In genomic region chr11:94762208-94762607, GRCh38 we compare ENCODE assay signal across 11 cellular contexts. TPM values are rescaled to one million over a fixed set of nuclear protein-coding genes. Genes with fewer than 3 reads are reported as not detected.
DNase-seq lines count a peak whose midpoint lies in the region; ATAC-seq and TF ChIP-seq lines count a peak whose summit lies in the region.
"Had no signal": no experiment of that assay in that cellular context is flagged by ENCODE, and none has a peak within 500 bp of the region (broad histone marks: within the 10 kb centered on the region; RNA-seq: fewer than 3 reads in every experiment).

No MANE protein-coding gene starts in this region.

- H3K4me1 ChIP-seq in MM.1S (ENCODE audit: low read length) (no peaks in the 10 kb centered on the region), psoas muscle (peaks cover 41% of the 10 kb centered on the region)

- TF ChIP-seq CTCF in MM.1S (IDR thresholded peaks at IDR 0.05; ENCODE audit: low read length) (peak; percentile 46), choroid plexus epithelial cell (conservative IDR thresholded peaks at IDR 0.05; ENCODE audit: low read depth, low read length) (peak; percentile 53), psoas muscle (IDR thresholded peaks at IDR 0.05) (peak; percentile 40)

- H3K27ac ChIP-seq in MM.1S (ENCODE audit: low read length), result no peak overlapping the region
- H3K27ac ChIP-seq in psoas muscle, result peak overlapping the region; percentile 80

- 32 to 50% (median 41%) methylated on average over 1 of the region's 1 CpG for WGBS in psoas muscle, 3 donors

- H3K4me2 ChIP-seq in MM.1S (ENCODE audit: low read depth, low read length), result no peak overlapping the region

- H4K20me1 ChIP-seq in MM.1S (ENCODE audit: insufficient read depth, low read length), result no peaks in the 10 kb centered on the region

- H3K79me2 ChIP-seq in MM.1S (ENCODE audit: low read length), result no peaks in the 10 kb centered on the region

- peak; percentile 58 to 83 (median 81) for ATAC-seq in psoas muscle
- no peak for ATAC-seq in GM18867 (IDR thresholded peaks at IDR 0.05; ENCODE audit: unreplicated experiment)
- no peak for ATAC-seq in GM19324 (IDR thresholded peaks at IDR 0.05; ENCODE audit: low FRiP score, unreplicated experiment)
- no peak for ATAC-seq in HG03439 (IDR thresholded peaks at IDR 0.05; ENCODE audit: unreplicated experiment)
- ATAC-seq: activated CD4-positive, CD25-positive, alpha-beta regulatory T cell treated with anti-CD3 and anti-CD28 coated beads, Interleukin-2, amount 50 U/mL, for 24 hours; stimulated activated memory B cell treated with anti-CD40 and anti-IgM and Interleukin-4, amounts not matched to agents 10 μg/mL and 1 μg/mL and 100 μg/mL, for 72 hours had no signal

- H3K27me3 ChIP-seq in MM.1S (replicated peaks; ENCODE audit: insufficient read depth, low read length) (no peaks in the 10 kb centered on the region), psoas muscle (ENCODE audit: insufficient read depth in 3 of 3, low read length in 2 of 3) (no peaks in the 10 kb centered on the region)

- no peak overlapping the region for H2AFZ ChIP-seq in MM.1S (ENCODE audit: low read length)

- no peaks in the 10 kb centered on the region for H3K9me2 ChIP-seq in MM.1S (replicated peaks; ENCODE audit: insufficient read depth, low read length)

- intact Hi-C loops in psoas muscle (cut with DNase I), result loop anchor here in 1 of 2 donors (10.0 kb wide), 1 partner anchor 87 kb away; no protein-coding TSS in a partner anchor

- no peaks in the 10 kb centered on the region for H3F3A ChIP-seq in MM.1S (ENCODE audit: insufficient read depth, low read length)

- DNase-seq in NCI-H82 (lab: John Stamatoyannopoulos, UW) (peak; percentile 56), NCI-H82 treated with DMSO at 0.1 percent for 48 hours (lab: John Stamatoyannopoulos, UW; ENCODE audit: unreplicated experiment) (no peak), MM.1S (peak; percentile 24), choroid plexus epithelial cell (ENCODE audit: low read depth) (no peak), psoas muscle (no peak)
- DNase-seq: nephron progenitor cell had no signal

- no peaks in the 10 kb centered on the region for H3K36me3 ChIP-seq in MM.1S (replicated peaks; ENCODE audit: insufficient read depth, low read length)
- no peaks in the 10 kb centered on the region for H3K36me3 ChIP-seq in psoas muscle (ENCODE audit: insufficient read depth in 1 of 2, low read depth in 1 of 2)

- H3K4me3 ChIP-seq in MM.1S (ENCODE audit: low read length), result no peak overlapping the region
- no peak overlapping the region for H3K4me3 ChIP-seq in choroid plexus epithelial cell (ENCODE audit: low read depth, low read length)
- no peak overlapping the region for H3K4me3 ChIP-seq in psoas muscle

- H3K9ac ChIP-seq in MM.1S (ENCODE audit: low read length), result no peak overlapping the region

- H3K9me3 ChIP-seq in MM.1S (replicated peaks; ENCODE audit: insufficient read depth, low read length) (no peaks in the 10 kb centered on the region), psoas muscle (no peaks in the 10 kb centered on the region)

RNA-seq across cellular contexts. Expression of gene AMOTL1, which starts 5.9 kb away (rescaled TPM):
- 100 to 1,000 TPM; 225 to 355 (median 292) TPM for total RNA-seq in psoas muscle
- 100 to 1,000 TPM in 1 of 3 donors, 10 to 100 TPM in 2; 46.5 to 162 (median 91.8) TPM for polyA plus RNA-seq in psoas muscle

Comparison
In these comparisons a context has a peak if more than half of its experiments do, and no peak if none do; other contexts are left out.
1. DNase-seq: peak in NCI-H82 (single experiment) and MM.1S (single experiment); none in NCI-H82 treated with DMSO at 0.1 percent for 48 hours (single experiment), choroid plexus epithelial cell (single experiment) and psoas muscle (0 of 2).
2. ATAC-seq: peak in psoas muscle (4 of 4); none in GM18867 (single experiment), GM19324 (single experiment) and HG03439 (single experiment).
3. Peak in every context shown above with its lines, with median percentiles within 50 percentile points of each other: CTCF ChIP-seq.